ENCODE assay signal across 2 cellular contexts in genomic region chr9:74494490-74494889, GRCh38.
TF ChIP-seq lines count a peak whose summit lies in the region.

No MANE protein-coding gene starts in this region.

TF ChIP-seq in GM23338, 12 proteins besides CTCF, POLR2A, EP300 and RAD21:
- no peak for TF ChIP-seq ETS1 (IDR thresholded peaks at IDR 0.05)
- TF ChIP-seq EZH2 (IDR thresholded peaks at IDR 0.05; ENCODE audit: low read depth, unreplicated experiment) = no peak
- no peak for TF ChIP-seq NANOG (IDR thresholded peaks at IDR 0.05; ENCODE audit: borderline replicate concordance)
- no peak for TF ChIP-seq JUNB (IDR thresholded peaks at IDR 0.05; ENCODE audit: unreplicated experiment)

TF ChIP-seq in H1, 55 proteins besides CTCF, POLR2A, EP300 and RAD21:
- no peak for TF ChIP-seq SIX5 (IDR thresholded peaks at IDR 0.05; ENCODE audit: low read depth, low read length)
- TF ChIP-seq JUN (IDR thresholded peaks at IDR 0.05; ENCODE audit: low read depth, low read length) = no peak
- no peak for TF ChIP-seq GTF2F1 (IDR thresholded peaks at IDR 0.05; ENCODE audit: borderline replicate concordance, low read depth, low read length)
- TF ChIP-seq TAF7 (optimal IDR thresholded peaks at IDR 0.05; ENCODE audit: borderline replicate concordance, low read depth, low read length) = no peak
- peak; percentile 34 to 64; a peak in 1 of 4 replicates for TF ChIP-seq SIN3A (conservative IDR thresholded peaks at IDR 0.05 in 1 of 2, IDR thresholded peaks at IDR 0.05 in 1 of 2; ENCODE audit: low read depth in 1 of 2, low read length in 2 of 2)
